Comparison of ENCODE assay signal across 18 cellular contexts in genomic region chr9:136605966-136606365, GRCh38. TPM values are rescaled to one million over a fixed set of nuclear protein-coding genes. Genes with fewer than 3 reads are reported as not detected.
DNase-seq lines count a peak whose midpoint lies in the region; ATAC-seq and TF ChIP-seq lines count a peak whose summit lies in the region.
"Had no signal": no experiment of that assay in that cellular context is flagged by ENCODE, and none has a peak within 500 bp of the region (broad histone marks: within the 10 kb centered on the region; RNA-seq: fewer than 3 reads in every experiment).

No MANE protein-coding gene starts in this region.

- TF ChIP-seq EP300 in ovary (IDR thresholded peaks at IDR 0.05): no peak

- ATAC-seq in WTC11: no peak
- ATAC-seq: left lobe of liver, PC-3 had no signal

- peaks cover under 1% of the 10 kb centered on the region for H3K9me3 Mint-ChIP-seq in WTC11
- H3K9me3 Mint-ChIP-seq: activated CD4-positive, alpha-beta T cell treated with anti-CD3 and anti-CD28 coated beads, Interleukin-2, amount 10 ng/mL, durations not matched to agents 7 days and 5 days had no signal

- H3K27ac ChIP-seq in cingulate gyrus (ENCODE audit: low read depth, low read length) (peak overlapping the region; percentile 29), substantia nigra (ENCODE audit: low read depth, low read length, poor library complexity, severe bottlenecking) (peak overlapping the region; percentile 38), ovary (no peak overlapping the region)

- no peak overlapping the region for H3K4me3 Mint-ChIP-seq in WTC11
- H3K4me3 Mint-ChIP-seq: activated CD4-positive, alpha-beta T cell treated with anti-CD3 and anti-CD28 coated beads, Interleukin-2, amount 10 ng/mL, durations not matched to agents 7 days and 5 days had no signal

- TF ChIP-seq POLR2A in ovary (IDR thresholded peaks at IDR 0.05): no peak

- intact Hi-C loops in ovary (cut with DNase I): no loop called here

- no peaks in the 10 kb centered on the region for H3K4me1 ChIP-seq in ovary (ENCODE audit: insufficient read depth)
- H3K4me1 ChIP-seq: pancreas had no signal

- no peaks in the 10 kb centered on the region for H3K9me3 ChIP-seq in ovary
- H3K9me3 ChIP-seq: pancreas had no signal

- H3K36me3 ChIP-seq in ovary: no peaks in the 10 kb centered on the region
- H3K36me3 ChIP-seq: pancreas had no signal

- H3K36me3 Mint-ChIP-seq in WTC11: no peaks in the 10 kb centered on the region

- H3K27me3 ChIP-seq in ovary: no peaks in the 10 kb centered on the region
- H3K27me3 ChIP-seq: pancreas had no signal

- no peak overlapping the region for H3K27ac Mint-ChIP-seq in WTC11
- H3K27ac Mint-ChIP-seq: activated CD4-positive, alpha-beta T cell treated with anti-CD3 and anti-CD28 coated beads, Interleukin-2, amount 10 ng/mL, durations not matched to agents 7 days and 5 days had no signal

- H3K4me1 Mint-ChIP-seq in WTC11: peaks cover 26% of the 10 kb centered on the region
- H3K4me1 Mint-ChIP-seq: activated CD4-positive, alpha-beta T cell treated with anti-CD3 and anti-CD28 coated beads, Interleukin-2, amount 10 ng/mL, durations not matched to agents 7 days and 5 days had no signal

- CTCF ChIA-PET in WTC11 (lab: Charles Lee): interaction anchor here (0.5 to 2.3 kb wide), 3 partner anchors 19 to 116 kb away, joined by 3 to 7 read pairs (median 5); no protein-coding TSS in a partner anchor

- H3K4me3 ChIP-seq in ovary: no peak overlapping the region
- H3K4me3 ChIP-seq: coronary artery, pancreas, skin epidermis had no signal

- TF ChIP-seq CTCF in ovary (IDR thresholded peaks at IDR 0.05): no peak
- TF ChIP-seq CTCF in WTC11 (IDR thresholded peaks at IDR 0.05): no peak

- POLR2A ChIA-PET in WTC11 (lab: Charles Lee): interaction anchor here (1.0 kb wide), 2 partner anchors 17 to 18 kb away, joined by 3 to 9 read pairs; no protein-coding TSS in a partner anchor

- WGBS in ovary, 3 donors: 44 to 64% (median 64%) methylated on average over 9 to 12 of the region's 12 CpGs

- DNase-seq in NCI-H146 (lab: John Stamatoyannopoulos, UW) (peak; percentile 22), NCI-H146 treated with DMSO at 0.1 percent for 48 hours (lab: John Stamatoyannopoulos, UW; ENCODE audit: unreplicated experiment) (no peak), midbrain (lab: John Stamatoyannopoulos, UW) (peak; percentile 64), substantia nigra (lab: John Stamatoyannopoulos, UW) (peak in 27 of 49 donors; percentile 12 to 63 (median 47)), ovary (no peak), WTC11 (ENCODE audit: low spot score) (no peak), NCI-H2081 (lab: John Stamatoyannopoulos, UW) (no peak)
- DNase-seq: activated CD4-positive, alpha-beta T cell treated with anti-CD3 and anti-CD28 coated beads, Interleukin-2, amount 10 ng/mL, durations not matched to agents 7 days and 5 days; DMS153; NCI-H748 treated with DMSO at 0.1 percent for 48 hours; PC-3; stimulated activated CD4-positive, alpha-beta T cell treated with anti-CD3 and anti-CD28 coated beads, Interleukin-2, amount 100 ng/mL, for 48 hours; SW 1271 had no signal

- peaks cover under 1% of the 10 kb centered on the region for H3K27me3 Mint-ChIP-seq in WTC11 (ENCODE audit: low read depth)

TF ChIP-seq in WTC11, 78 proteins besides CTCF, POLR2A, EP300 and RAD21 (continues in another document):
- TF ChIP-seq CREM (CRISPR knock-in tag; IDR thresholded peaks at IDR 0.05) (no peak), NR2C2 (CRISPR knock-in tag; IDR thresholded peaks at IDR 0.05) (no peak), ZNF121 (CRISPR knock-in tag; IDR thresholded peaks at IDR 0.05) (no peak), ZBTB21 (CRISPR knock-in tag; IDR thresholded peaks at IDR 0.05; ENCODE audit: borderline replicate concordance) (no peak), E2F1 (CRISPR knock-in tag; IDR thresholded peaks at IDR 0.05) (no peak), ZNF232 (CRISPR knock-in tag; IDR thresholded peaks at IDR 0.05) (no peak), NFE2L1 (CRISPR knock-in tag; IDR thresholded peaks at IDR 0.05) (no peak), TCF7 (CRISPR knock-in tag; IDR thresholded peaks at IDR 0.05; ENCODE audit: low read depth) (no peak), KAT7 (CRISPR knock-in tag; IDR thresholded peaks at IDR 0.05; ENCODE audit: borderline replicate concordance) (no peak), JAZF1 (CRISPR knock-in tag; IDR thresholded peaks at IDR 0.05) (no peak), ATF1 (CRISPR knock-in tag; IDR thresholded peaks at IDR 0.05) (no peak), PREB (CRISPR knock-in tag; IDR thresholded peaks at IDR 0.05; ENCODE audit: borderline replicate concordance) (no peak), RELA (CRISPR knock-in tag; IDR thresholded peaks at IDR 0.05; ENCODE audit: borderline replicate concordance) (no peak), STAT6 (CRISPR knock-in tag; conservative IDR thresholded peaks at IDR 0.05; ENCODE audit: low read depth) (no peak)
- TF ChIP-seq, protein P1, sequence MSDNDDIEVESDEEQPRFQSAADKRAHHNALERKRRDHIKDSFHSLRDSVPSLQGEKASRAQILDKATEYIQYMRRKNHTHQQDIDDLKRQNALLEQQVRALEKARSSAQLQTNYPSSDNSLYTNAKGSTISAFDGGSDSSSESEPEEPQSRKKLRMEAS (CRISPR knock-in tag; IDR thresholded peaks at IDR 0.05): no peak
- TF ChIP-seq, protein P2, sequence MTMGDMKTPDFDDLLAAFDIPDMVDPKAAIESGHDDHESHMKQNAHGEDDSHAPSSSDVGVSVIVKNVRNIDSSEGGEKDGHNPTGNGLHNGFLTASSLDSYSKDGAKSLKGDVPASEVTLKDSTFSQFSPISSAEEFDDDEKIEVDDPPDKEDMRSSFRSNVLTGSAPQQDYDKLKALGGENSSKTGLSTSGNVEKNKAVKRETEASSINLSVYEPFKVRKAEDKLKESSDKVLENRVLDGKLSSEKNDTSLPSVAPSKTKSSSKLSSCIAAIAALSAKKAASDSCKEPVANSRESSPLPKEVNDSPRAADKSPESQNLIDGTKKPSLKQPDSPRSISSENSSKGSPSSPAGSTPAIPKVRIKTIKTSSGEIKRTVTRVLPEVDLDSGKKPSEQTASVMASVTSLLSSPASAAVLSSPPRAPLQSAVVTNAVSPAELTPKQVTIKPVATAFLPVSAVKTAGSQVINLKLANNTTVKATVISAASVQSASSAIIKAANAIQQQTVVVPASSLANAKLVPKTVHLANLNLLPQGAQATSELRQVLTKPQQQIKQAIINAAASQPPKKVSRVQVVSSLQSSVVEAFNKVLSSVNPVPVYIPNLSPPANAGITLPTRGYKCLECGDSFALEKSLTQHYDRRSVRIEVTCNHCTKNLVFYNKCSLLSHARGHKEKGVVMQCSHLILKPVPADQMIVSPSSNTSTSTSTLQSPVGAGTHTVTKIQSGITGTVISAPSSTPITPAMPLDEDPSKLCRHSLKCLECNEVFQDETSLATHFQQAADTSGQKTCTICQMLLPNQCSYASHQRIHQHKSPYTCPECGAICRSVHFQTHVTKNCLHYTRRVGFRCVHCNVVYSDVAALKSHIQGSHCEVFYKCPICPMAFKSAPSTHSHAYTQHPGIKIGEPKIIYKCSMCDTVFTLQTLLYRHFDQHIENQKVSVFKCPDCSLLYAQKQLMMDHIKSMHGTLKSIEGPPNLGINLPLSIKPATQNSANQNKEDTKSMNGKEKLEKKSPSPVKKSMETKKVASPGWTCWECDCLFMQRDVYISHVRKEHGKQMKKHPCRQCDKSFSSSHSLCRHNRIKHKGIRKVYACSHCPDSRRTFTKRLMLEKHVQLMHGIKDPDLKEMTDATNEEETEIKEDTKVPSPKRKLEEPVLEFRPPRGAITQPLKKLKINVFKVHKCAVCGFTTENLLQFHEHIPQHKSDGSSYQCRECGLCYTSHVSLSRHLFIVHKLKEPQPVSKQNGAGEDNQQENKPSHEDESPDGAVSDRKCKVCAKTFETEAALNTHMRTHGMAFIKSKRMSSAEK (CRISPR knock-in tag; IDR thresholded peaks at IDR 0.05; ENCODE audit: borderline replicate concordance): no peak

RNA-seq across cellular contexts. Expression of gene EGFL7, which starts 56.8 kb away (rescaled TPM):
- total RNA-seq in ovary (100 to 1,000 TPM in 1 of 7 donors, 10 to 100 TPM in 6; 27.1 to 113 (median 43.4) TPM), WTC11 (2021) (54.6 to 64.9 TPM (median 62.8 TPM) in 3 replicates)
- polyA plus RNA-seq in ovary: 100 to 1,000 TPM in 1 of 2 donors, under 1 TPM in 1; 0.18 to 105 TPM

Comparison
In these comparisons a context has a peak if more than half of its experiments do, and no peak if none do; other contexts are left out.
1. DNase-seq: peak in NCI-H146 (single experiment), midbrain (single experiment) and substantia nigra (27 of 49); none in NCI-H146 treated with DMSO at 0.1 percent for 48 hours (single experiment), ovary (0 of 5), WTC11 (single experiment) and NCI-H2081 (0 of 2).
2. H3K27ac ChIP-seq: peak in cingulate gyrus (single experiment) and substantia nigra (single experiment); none in ovary (0 of 2).